Comparison of ENCODE assay signal across 16 cellular contexts in genomic region chr12:18296909-18297280, GRCh38. TPM values are rescaled to one million over a fixed set of nuclear protein-coding genes. Genes with fewer than 3 reads are reported as not detected.
A peak's percentile ranks its signal among the peaks of the same experiment; 100 is the strongest.
DNase-seq lines count a peak whose midpoint lies in the region; ATAC-seq, FAIRE-seq and TF ChIP-seq lines count a peak whose summit lies in the region.
"Had no signal": no experiment of that assay in that cellular context is flagged by ENCODE, and none has a peak within 500 bp of the region (broad histone marks: within the 10 kb centered on the region; RNA-seq: fewer than 3 reads in every experiment).

No MANE protein-coding gene starts in this region.

- DNase-seq in AG10803 (ENCODE audit: low read depth) (no peak), OCI-M1 (lab: John Stamatoyannopoulos, UW) (peak; percentile 51), fibroblast of peridontal ligament (ENCODE audit: extremely low read depth) (peak; percentile 12), pancreas (no peak), GM19239 (ENCODE audit: insufficient read length, low spot score) (no peak), GM19238 (ENCODE audit: insufficient read length, low spot score) (no peak), UCSD-AML1 (lab: John Stamatoyannopoulos, UW; ENCODE audit: unreplicated experiment) (no peak), BE2C (no peak)
- DNase-seq: activated CD8-positive, alpha-beta T cell treated with anti-CD3 and anti-CD28 coated beads, Interleukin-2, amount 10 ng/mL, durations not matched to agents 7 days and 5 days; activated naive CD4-positive, alpha-beta T cell treated with Interleukin-2 at 50 U/mL for 16 hours; caudate nucleus; DMS79; MV-4-11; NCI-H226; RPMI8226 had no signal

- H3K4me1 ChIP-seq in pancreas = peaks cover 0 to 3% (median 0%) of the 10 kb centered on the region in 3 donors
- no peaks in the 10 kb centered on the region for H3K4me1 ChIP-seq in BE2C

- H3K36me3 ChIP-seq in pancreas = no peaks in the 10 kb centered on the region
- no peaks in the 10 kb centered on the region for H3K36me3 ChIP-seq in BE2C

- ATAC-seq in pancreas = peak in 2 of 4 donors; percentile 31 to 32
- ATAC-seq: activated CD8-positive, alpha-beta T cell treated with anti-CD3 and anti-CD28 coated beads, Interleukin-2, amount 10 ng/mL, durations not matched to agents 7 days and 5 days had no signal

- H3K9me3 ChIP-seq in pancreas = no peaks in the 10 kb centered on the region
- no peaks in the 10 kb centered on the region for H3K9me3 ChIP-seq in BE2C

- peak; percentile 43 for FAIRE-seq in pancreas (lab: Jason Lieb, UNC)
- FAIRE-seq in GM19239 (lab: Jason Lieb, UNC) = no peak

- H3K4me3 ChIP-seq in AG10803 (ENCODE audit: low read length) (peak overlapping the region; percentile 24), pancreas (no peak overlapping the region), BE2C (ENCODE audit: low read depth, low read length) (no peak overlapping the region)
- H3K4me3 ChIP-seq: smooth muscle cell had no signal

- TF ChIP-seq CTCF in AG10803 (conservative IDR thresholded peaks at IDR 0.05; ENCODE audit: low read length) (no peak), pancreas (IDR thresholded peaks at IDR 0.05) (no peak), BE2C (IDR thresholded peaks at IDR 0.05; ENCODE audit: low read depth, low read length) (no peak)

- H3K27ac ChIP-seq in pancreas = no peak overlapping the region

- no peaks in the 10 kb centered on the region for H3K27me3 ChIP-seq in pancreas
- H3K27me3 ChIP-seq in BE2C = no peaks in the 10 kb centered on the region; the same call in 1 of the 2 replicates

- 42 to 73% methylated on average over 3 of the region's 3 CpGs for WGBS in pancreas, 2 donors

- intact Hi-C loops in pancreas (cut with DNase I) = no loop called here

RNA-seq across cellular contexts. Expression of gene PIK3C2G, which starts 35.6 kb away (rescaled TPM):
- 1 to 10 TPM in 4 of 6 donors, under 1 TPM in 2; 0.60 to 3.2 (median 1.6) TPM for total RNA-seq in pancreas
- polyA plus RNA-seq in pancreas = 1 to 10 TPM; 1.5 to 1.6 TPM
- polyA plus RNA-seq in BE2C (2012; ENCODE audit: insufficient read depth, insufficient read length, low read depth) = not detected
- total RNA-seq: activated CD8-positive, alpha-beta T cell treated with anti-CD3 and anti-CD28 coated beads, Interleukin-2, amount 10 ng/mL, durations not matched to agents 7 days and 5 days had no signal
- polyA plus RNA-seq: smooth muscle cell had no signal

Comparison
In these comparisons a context has a peak if more than half of its experiments do, and no peak if none do; other contexts are left out.
1. DNase-seq: peak in OCI-M1 (single experiment) and fibroblast of peridontal ligament (single experiment); none in AG10803 (single experiment), pancreas (0 of 6), GM19239 (single experiment), GM19238 (single experiment), UCSD-AML1 (single experiment) and BE2C (single experiment).